ENCODE assay signal across 14 cellular contexts in the genomic region with DNA sequence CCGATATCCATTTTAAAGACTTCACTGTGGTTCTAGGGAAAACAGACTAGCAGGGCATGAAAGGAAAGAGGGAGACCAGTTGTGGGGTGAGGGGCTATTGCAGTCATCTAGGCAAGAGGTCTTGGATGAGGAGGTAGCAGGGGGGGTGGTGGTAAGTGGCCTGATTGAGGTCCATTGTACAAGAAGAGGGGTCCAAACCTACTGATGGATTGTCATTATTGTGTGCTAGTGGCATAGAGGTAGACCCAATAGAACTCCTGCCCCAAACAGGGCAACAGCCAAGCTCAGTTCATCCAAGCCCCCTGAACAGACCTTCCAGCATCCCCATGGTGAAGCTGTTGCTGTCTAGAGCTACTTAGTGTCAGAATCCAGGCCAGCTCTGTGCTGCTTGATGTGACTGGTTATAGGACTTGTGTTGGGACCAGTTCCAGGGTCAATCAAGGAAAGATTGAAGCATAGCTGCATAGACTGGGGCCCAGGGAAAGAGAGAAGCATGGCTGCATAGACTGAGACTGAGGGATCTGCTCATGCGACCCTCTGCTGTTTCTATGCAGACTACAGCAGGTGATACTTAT. TPM values are rescaled to one million over a fixed set of nuclear protein-coding genes. Genes with fewer than 3 reads are reported as not detected.
DNase-seq lines count a peak whose midpoint lies in the region; ATAC-seq, FAIRE-seq and TF ChIP-seq lines count a peak whose summit lies in the region.
"Had no signal": no experiment of that assay in that cellular context is flagged by ENCODE, and none has a peak within 500 bp of the region (broad histone marks: within the 10 kb centered on the region; RNA-seq: fewer than 3 reads in every experiment).

No MANE protein-coding gene starts in this region.

- no peak for FAIRE-seq in kidney (lab: Jason Lieb, UNC)

- no peak overlapping the region for H3K4me3 ChIP-seq in ACC112 (ENCODE audit: low read depth, low read length)
- H3K4me3 ChIP-seq in kidney (ENCODE audit: low read length in 2 of 2): peak overlapping the region in 1 of 2 donors; percentile 2
- no peak overlapping the region for H3K4me3 ChIP-seq in spleen
- H3K4me3 ChIP-seq: HAP-1, MG63 had no signal

- peak overlapping the region in 1 of 2 donors; percentile 22 for H3K9ac ChIP-seq in kidney (ENCODE audit: low read length in 2 of 2)

- TF ChIP-seq CTCF in kidney (IDR thresholded peaks at IDR 0.05; ENCODE audit: borderline replicate concordance, extremely low read depth, insufficient read depth): no peak
- no peak for TF ChIP-seq CTCF in spleen (IDR thresholded peaks at IDR 0.05 in 8 of 11, conservative IDR thresholded peaks at IDR 0.05 in 3 of 11)

- ATAC-seq in SK-N-SH treated with all-trans-retinoic acid at 6 μM for 48 hours (peak; percentile 12), HG02840 (IDR thresholded peaks at IDR 0.05; ENCODE audit: low FRiP score, unreplicated experiment) (no peak), HG03108 (IDR thresholded peaks at IDR 0.05; ENCODE audit: unreplicated experiment) (no peak)
- no peak for ATAC-seq in activated CD4-positive, CD25-positive, alpha-beta regulatory T cell treated with anti-CD3 and anti-CD28 coated beads, Interleukin-2, amount 50 U/mL, for 24 hours

- H3K27me3 ChIP-seq in ACC112 (ENCODE audit: insufficient read depth, low read length) (no peaks in the 10 kb centered on the region), spleen (replicated peaks in 1 of 7) (peaks cover 3 to 90% (median 39%) of the 10 kb centered on the region in 7 donors)
- H3K27me3 ChIP-seq: MG63 had no signal

- peaks cover 56% of the 10 kb centered on the region for H3K4me1 ChIP-seq in ACC112 (ENCODE audit: control insufficient read depth, insufficient read depth, low read length, unreplicated experiment)
- peaks cover 34 to 42% of the 10 kb centered on the region in 2 donors for H3K4me1 ChIP-seq in kidney (ENCODE audit: control insufficient read depth in 1 of 2, insufficient read depth in 1 of 2, low read depth in 1 of 2, low read length in 2 of 2)
- no peaks in the 10 kb centered on the region for H3K4me1 ChIP-seq in spleen

- H3K36me3 ChIP-seq in ACC112 (ENCODE audit: insufficient read depth, low read length) (peaks cover 5% of the 10 kb centered on the region; the same call in 1 of the 2 replicates), kidney (ENCODE audit: control insufficient read depth in 1 of 2, insufficient read depth in 2 of 2, low read length in 2 of 2) (no peaks in the 10 kb centered on the region), spleen (no peaks in the 10 kb centered on the region)
- H3K36me3 ChIP-seq: HAP-1 had no signal

- WGBS in spleen, 5 donors: 88 to 95% (median 92%) methylated on average over 2 of the region's 2 CpGs

- intact Hi-C loops in kidney (cut with DNase I) (no loop called here), spleen (cut with DNase I; ENCODE audit: low total_unique reads) (no loop called here)

- H3K79me2 ChIP-seq in ACC112 (ENCODE audit: control insufficient read depth, insufficient read depth, low read length, unreplicated experiment): peaks cover 88% of the 10 kb centered on the region

- no peak for TF ChIP-seq POLR2A in spleen (IDR thresholded peaks at IDR 0.05)

- H3K9me3 ChIP-seq in kidney (ENCODE audit: control insufficient read depth in 1 of 2, low read length in 2 of 2): no peaks in the 10 kb centered on the region
- no peaks in the 10 kb centered on the region for H3K9me3 ChIP-seq in spleen
- H3K9me3 ChIP-seq: HAP-1, MG63 had no signal

- 0 out of 2 replicates have a peak overlapping the region, but pooled peaks have one; percentile 38 for H3K27ac ChIP-seq in ACC112 (ENCODE audit: low read depth, low read length)
- peak overlapping the region; percentile 49 to 75 for H3K27ac ChIP-seq in kidney (ENCODE audit: low read depth in 2 of 2, low read length in 2 of 2)
- H3K27ac ChIP-seq in spleen: no peak overlapping the region

- no peak overlapping the region for H2AFZ ChIP-seq in ACC112 (ENCODE audit: low read length, unreplicated experiment)

- DNase-seq in kidney (no peak), spleen (peak; percentile 30), SKM-1 (lab: John Stamatoyannopoulos, UW; ENCODE audit: unreplicated experiment) (no peak)
- DNase-seq: activated effector memory CD4-positive, alpha-beta T cell treated with anti-CD3 and anti-CD28 coated beads, Interleukin-2, amount 50 U/mL, for 16 hours; MG63; NCI-H2029; NCI-H524; SW 1271 had no signal

TF ChIP-seq in SK-N-SH treated with all-trans-retinoic acid at 6 μM for 48 hours, 23 proteins besides CTCF, POLR2A, EP300 and RAD21:
- TF ChIP-seq ZNF565 (CRISPR knock-in tag; conservative IDR thresholded peaks at IDR 0.05; ENCODE audit: low read depth): no peak
- TF ChIP-seq ZFP3 (CRISPR knock-in tag; IDR thresholded peaks at IDR 0.05): no peak
- no peak for TF ChIP-seq CSDC2 (CRISPR knock-in tag; IDR thresholded peaks at IDR 0.05)
- no peak for TF ChIP-seq ISL1 (CRISPR knock-in tag; IDR thresholded peaks at IDR 0.05)
- no peak for TF ChIP-seq ARNTL (CRISPR knock-in tag; IDR thresholded peaks at IDR 0.05; ENCODE audit: borderline replicate concordance, low read depth)
- TF ChIP-seq, protein P1, sequence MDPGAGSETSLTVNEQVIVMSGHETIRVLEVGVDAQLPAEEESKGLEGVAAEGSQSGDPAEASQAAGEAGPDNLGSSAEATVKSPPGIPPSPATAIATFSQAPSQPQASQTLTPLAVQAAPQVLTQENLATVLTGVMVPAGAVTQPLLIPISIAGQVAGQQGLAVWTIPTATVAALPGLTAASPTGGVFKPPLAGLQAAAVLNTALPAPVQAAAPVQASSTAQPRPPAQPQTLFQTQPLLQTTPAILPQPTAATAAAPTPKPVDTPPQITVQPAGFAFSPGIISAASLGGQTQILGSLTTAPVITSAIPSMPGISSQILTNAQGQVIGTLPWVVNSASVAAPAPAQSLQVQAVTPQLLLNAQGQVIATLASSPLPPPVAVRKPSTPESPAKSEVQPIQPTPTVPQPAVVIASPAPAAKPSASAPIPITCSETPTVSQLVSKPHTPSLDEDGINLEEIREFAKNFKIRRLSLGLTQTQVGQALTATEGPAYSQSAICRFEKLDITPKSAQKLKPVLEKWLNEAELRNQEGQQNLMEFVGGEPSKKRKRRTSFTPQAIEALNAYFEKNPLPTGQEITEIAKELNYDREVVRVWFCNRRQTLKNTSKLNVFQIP (CRISPR knock-in tag; IDR thresholded peaks at IDR 0.05; ENCODE audit: borderline replicate concordance, low read depth): no peak

RNA-seq across cellular contexts. Expression of a gene that starts 7.0 kb away (rescaled TPM):
- 54.8 TPM for total RNA-seq in kidney
- 26.2 TPM for polyA plus RNA-seq in kidney (ENCODE audit: insufficient read depth, low read depth, low replicate concordance)
- total RNA-seq in spleen: 1 to 10 TPM; 1.4 to 3.0 (median 2.7) TPM
- polyA plus RNA-seq in spleen: 1 to 10 TPM in 2 of 3 donors, under 1 TPM in 1; 0.93 to 1.6 (median 1.3) TPM

Comparison
In these comparisons a context has a peak if more than half of its experiments do, and no peak if none do; other contexts are left out.
1. H3K27ac ChIP-seq: peak in ACC112 (single experiment) and kidney (2 of 2); none in spleen (0 of 8).
2. RNA of a gene that starts 7.0 kb away (total RNA-seq): 54.8 TPM in kidney (single experiment); 1.4 to 3.0 TPM in spleen; every median in the first group is over 10 times any median in the second.